1 cellular context compared by ENCODE assay signal in genomic region chr17:28725166-28725659, GRCh38.
TF ChIP-seq lines count a peak whose summit lies in the region.

No MANE protein-coding gene starts in this region.

TF ChIP-seq in WTC11, 78 proteins besides CTCF, POLR2A, EP300 and RAD21 (continued from another document):
- peak; percentile 43; the same call in 1 of the 2 replicates for TF ChIP-seq PRDM15 (CRISPR knock-in tag; IDR thresholded peaks at IDR 0.05)
- TF ChIP-seq ZMAT4 (CRISPR knock-in tag; IDR thresholded peaks at IDR 0.05): 0 out of 2 replicates have a peak, but pooled peaks have one; percentile 19
- no peak for TF ChIP-seq TCF7 (CRISPR knock-in tag; IDR thresholded peaks at IDR 0.05; ENCODE audit: low read depth)
- peak; percentile 55; the same call in 1 of the 2 replicates for TF ChIP-seq NFATC4 (CRISPR knock-in tag; IDR thresholded peaks at IDR 0.05)
- TF ChIP-seq ZNF512 (CRISPR knock-in tag; IDR thresholded peaks at IDR 0.05; ENCODE audit: borderline replicate concordance): no peak
- TF ChIP-seq ARID4B (CRISPR knock-in tag; IDR thresholded peaks at IDR 0.05; ENCODE audit: borderline replicate concordance): 0 out of 2 replicates have a peak, but pooled peaks have one; percentile 14
- 0 out of 2 replicates have a peak, but pooled peaks have one; percentile 55 for TF ChIP-seq IRF1 (CRISPR knock-in tag; IDR thresholded peaks at IDR 0.05)
- TF ChIP-seq E2F5 (CRISPR knock-in tag; IDR thresholded peaks at IDR 0.05): no peak
- TF ChIP-seq NR2C2 (CRISPR knock-in tag; IDR thresholded peaks at IDR 0.05): no peak
- peak; percentile 88 for TF ChIP-seq ETV6 (CRISPR knock-in tag; IDR thresholded peaks at IDR 0.05)
